In the genomic region with DNA sequence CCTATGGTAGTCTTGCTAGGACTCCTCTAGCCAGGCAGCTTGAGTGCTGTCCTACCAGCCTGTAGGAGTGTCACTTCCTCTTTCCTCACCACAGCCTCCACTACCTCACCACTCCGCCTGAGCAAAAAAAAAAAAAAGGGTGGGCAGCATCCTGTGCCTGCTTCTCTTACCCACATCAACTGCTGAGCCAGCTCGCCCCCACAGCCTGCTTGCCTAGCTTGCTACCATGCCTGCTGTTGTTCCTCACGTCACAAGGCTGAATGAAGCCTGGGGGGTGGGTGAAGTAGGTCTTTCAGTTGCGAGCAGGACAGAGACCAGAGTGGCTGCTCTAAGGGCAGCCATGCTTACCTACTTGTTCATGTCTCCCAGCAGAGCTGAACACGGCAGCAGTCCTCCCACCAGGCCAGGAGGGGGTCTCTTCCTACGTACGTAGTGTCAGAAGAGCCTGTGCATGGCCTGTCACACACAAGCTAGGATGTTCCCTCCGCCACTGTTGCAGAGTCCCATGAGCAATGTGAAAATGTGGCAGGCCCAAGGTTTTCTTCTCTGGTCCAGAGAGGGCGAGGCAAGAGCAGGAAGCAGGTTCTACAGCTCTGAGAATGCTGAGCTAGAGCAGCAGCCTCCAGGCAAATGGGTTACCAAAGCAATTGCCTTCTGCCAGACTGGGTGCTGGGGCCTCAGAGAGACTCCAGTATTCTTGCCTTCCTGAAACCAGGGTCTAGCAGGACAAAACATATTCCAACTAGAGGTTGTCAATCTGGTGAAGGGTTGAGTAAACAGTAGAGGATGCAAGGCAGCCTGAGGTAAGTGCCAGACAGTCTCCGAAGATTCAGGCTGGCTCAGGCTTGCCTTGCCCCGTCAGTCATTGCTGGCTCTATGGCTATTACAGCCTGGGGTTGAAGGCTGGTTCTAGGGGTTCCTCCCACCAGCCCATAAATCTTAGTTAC, we compare ENCODE assay signal across 1 cellular context.
TF ChIP-seq lines count a peak whose summit lies in the region.

No MANE protein-coding gene starts in this region.

TF ChIP-seq in WTC11, 78 proteins besides CTCF, POLR2A, EP300 and RAD21 (continued from another document):
- TF ChIP-seq AR (CRISPR knock-in tag; IDR thresholded peaks at IDR 0.05) (no peak), CREM (CRISPR knock-in tag; IDR thresholded peaks at IDR 0.05) (no peak), USF1 (CRISPR knock-in tag; IDR thresholded peaks at IDR 0.05) (no peak), EMX1 (CRISPR knock-in tag; IDR thresholded peaks at IDR 0.05) (no peak), KAT7 (CRISPR knock-in tag; IDR thresholded peaks at IDR 0.05; ENCODE audit: borderline replicate concordance) (no peak), ZNF671 (CRISPR knock-in tag; IDR thresholded peaks at IDR 0.05) (no peak), MYBL2 (CRISPR knock-in tag; IDR thresholded peaks at IDR 0.05) (no peak), PRRX2 (CRISPR knock-in tag; IDR thresholded peaks at IDR 0.05) (no peak), ZNF317 (CRISPR knock-in tag; IDR thresholded peaks at IDR 0.05; ENCODE audit: borderline replicate concordance, low read depth) (no peak), ZNF232 (CRISPR knock-in tag; IDR thresholded peaks at IDR 0.05) (no peak), NFE2L1 (CRISPR knock-in tag; IDR thresholded peaks at IDR 0.05) (no peak), RELA (CRISPR knock-in tag; IDR thresholded peaks at IDR 0.05; ENCODE audit: borderline replicate concordance) (no peak), SP1 (CRISPR knock-in tag; conservative IDR thresholded peaks at IDR 0.05) (no peak), ATF2 (CRISPR knock-in tag; IDR thresholded peaks at IDR 0.05; ENCODE audit: borderline replicate concordance, low read depth) (no peak), FOXP4 (CRISPR knock-in tag; IDR thresholded peaks at IDR 0.05) (no peak), OVOL2 (CRISPR knock-in tag; IDR thresholded peaks at IDR 0.05; ENCODE audit: borderline replicate concordance) (no peak)
- TF ChIP-seq, protein P1, sequence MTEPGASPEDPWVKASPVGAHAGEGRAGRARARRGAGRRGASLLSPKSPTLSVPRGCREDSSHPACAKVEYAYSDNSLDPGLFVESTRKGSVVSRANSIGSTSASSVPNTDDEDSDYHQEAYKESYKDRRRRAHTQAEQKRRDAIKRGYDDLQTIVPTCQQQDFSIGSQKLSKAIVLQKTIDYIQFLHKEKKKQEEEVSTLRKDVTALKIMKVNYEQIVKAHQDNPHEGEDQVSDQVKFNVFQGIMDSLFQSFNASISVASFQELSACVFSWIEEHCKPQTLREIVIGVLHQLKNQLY (CRISPR knock-in tag; IDR thresholded peaks at IDR 0.05) = no peak
